ENCODE assay signal across 1 cellular context in the genomic region with DNA sequence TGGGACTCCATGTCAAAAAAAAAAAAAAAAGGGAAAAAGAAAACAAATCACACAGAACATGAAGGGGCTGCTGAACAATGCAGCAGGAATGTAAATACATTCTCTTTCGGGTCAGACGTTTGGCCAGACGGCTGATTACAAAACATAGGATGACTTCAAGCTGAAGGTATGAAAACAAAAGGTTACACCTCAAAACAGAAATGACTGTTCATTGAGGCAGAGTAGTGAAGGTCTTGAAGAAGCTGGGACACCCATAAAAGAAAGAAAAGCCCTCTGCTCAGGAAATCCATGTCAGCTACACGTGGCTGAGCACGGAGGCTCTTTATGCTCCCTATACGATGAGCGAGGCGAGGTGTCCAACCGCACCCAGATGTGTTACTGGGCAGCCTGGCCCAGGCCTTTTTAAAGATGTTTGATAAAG.
TF ChIP-seq lines count a peak whose summit lies in the region.

No MANE protein-coding gene starts in this region.

TF ChIP-seq in WTC11, 78 proteins besides CTCF, POLR2A, EP300 and RAD21 (continued from another document):
- TF ChIP-seq, protein P1, sequence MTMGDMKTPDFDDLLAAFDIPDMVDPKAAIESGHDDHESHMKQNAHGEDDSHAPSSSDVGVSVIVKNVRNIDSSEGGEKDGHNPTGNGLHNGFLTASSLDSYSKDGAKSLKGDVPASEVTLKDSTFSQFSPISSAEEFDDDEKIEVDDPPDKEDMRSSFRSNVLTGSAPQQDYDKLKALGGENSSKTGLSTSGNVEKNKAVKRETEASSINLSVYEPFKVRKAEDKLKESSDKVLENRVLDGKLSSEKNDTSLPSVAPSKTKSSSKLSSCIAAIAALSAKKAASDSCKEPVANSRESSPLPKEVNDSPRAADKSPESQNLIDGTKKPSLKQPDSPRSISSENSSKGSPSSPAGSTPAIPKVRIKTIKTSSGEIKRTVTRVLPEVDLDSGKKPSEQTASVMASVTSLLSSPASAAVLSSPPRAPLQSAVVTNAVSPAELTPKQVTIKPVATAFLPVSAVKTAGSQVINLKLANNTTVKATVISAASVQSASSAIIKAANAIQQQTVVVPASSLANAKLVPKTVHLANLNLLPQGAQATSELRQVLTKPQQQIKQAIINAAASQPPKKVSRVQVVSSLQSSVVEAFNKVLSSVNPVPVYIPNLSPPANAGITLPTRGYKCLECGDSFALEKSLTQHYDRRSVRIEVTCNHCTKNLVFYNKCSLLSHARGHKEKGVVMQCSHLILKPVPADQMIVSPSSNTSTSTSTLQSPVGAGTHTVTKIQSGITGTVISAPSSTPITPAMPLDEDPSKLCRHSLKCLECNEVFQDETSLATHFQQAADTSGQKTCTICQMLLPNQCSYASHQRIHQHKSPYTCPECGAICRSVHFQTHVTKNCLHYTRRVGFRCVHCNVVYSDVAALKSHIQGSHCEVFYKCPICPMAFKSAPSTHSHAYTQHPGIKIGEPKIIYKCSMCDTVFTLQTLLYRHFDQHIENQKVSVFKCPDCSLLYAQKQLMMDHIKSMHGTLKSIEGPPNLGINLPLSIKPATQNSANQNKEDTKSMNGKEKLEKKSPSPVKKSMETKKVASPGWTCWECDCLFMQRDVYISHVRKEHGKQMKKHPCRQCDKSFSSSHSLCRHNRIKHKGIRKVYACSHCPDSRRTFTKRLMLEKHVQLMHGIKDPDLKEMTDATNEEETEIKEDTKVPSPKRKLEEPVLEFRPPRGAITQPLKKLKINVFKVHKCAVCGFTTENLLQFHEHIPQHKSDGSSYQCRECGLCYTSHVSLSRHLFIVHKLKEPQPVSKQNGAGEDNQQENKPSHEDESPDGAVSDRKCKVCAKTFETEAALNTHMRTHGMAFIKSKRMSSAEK (CRISPR knock-in tag; IDR thresholded peaks at IDR 0.05; ENCODE audit: borderline replicate concordance) = no peak
- TF ChIP-seq, protein P2, sequence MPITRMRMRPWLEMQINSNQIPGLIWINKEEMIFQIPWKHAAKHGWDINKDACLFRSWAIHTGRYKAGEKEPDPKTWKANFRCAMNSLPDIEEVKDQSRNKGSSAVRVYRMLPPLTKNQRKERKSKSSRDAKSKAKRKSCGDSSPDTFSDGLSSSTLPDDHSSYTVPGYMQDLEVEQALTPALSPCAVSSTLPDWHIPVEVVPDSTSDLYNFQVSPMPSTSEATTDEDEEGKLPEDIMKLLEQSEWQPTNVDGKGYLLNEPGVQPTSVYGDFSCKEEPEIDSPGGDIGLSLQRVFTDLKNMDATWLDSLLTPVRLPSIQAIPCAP (CRISPR knock-in tag; IDR thresholded peaks at IDR 0.05) = no peak
- no peak for TF ChIP-seq GABPB1 (CRISPR knock-in tag; IDR thresholded peaks at IDR 0.05)
- TF ChIP-seq, protein P3, sequence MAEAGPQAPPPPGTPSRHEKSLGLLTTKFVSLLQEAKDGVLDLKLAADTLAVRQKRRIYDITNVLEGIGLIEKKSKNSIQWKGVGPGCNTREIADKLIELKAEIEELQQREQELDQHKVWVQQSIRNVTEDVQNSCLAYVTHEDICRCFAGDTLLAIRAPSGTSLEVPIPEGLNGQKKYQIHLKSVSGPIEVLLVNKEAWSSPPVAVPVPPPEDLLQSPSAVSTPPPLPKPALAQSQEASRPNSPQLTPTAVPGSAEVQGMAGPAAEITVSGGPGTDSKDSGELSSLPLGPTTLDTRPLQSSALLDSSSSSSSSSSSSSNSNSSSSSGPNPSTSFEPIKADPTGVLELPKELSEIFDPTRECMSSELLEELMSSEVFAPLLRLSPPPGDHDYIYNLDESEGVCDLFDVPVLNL (CRISPR knock-in tag; IDR thresholded peaks at IDR 0.05; ENCODE audit: borderline replicate concordance, low read depth) = no peak
- TF ChIP-seq TEAD1 (CRISPR knock-in tag; IDR thresholded peaks at IDR 0.05) = no peak
- TF ChIP-seq ELF4 (CRISPR knock-in tag; IDR thresholded peaks at IDR 0.05; ENCODE audit: low read depth) = no peak
TF ChIP-seq in WTC11: peak in this region for 0.
